ENCODE assay signal across 6 cellular contexts in genomic region chr7:100867796-100868485, GRCh38. TPM values are rescaled to one million over a fixed set of nuclear protein-coding genes. Genes with fewer than 3 reads are reported as not detected.
DNase-seq lines count a peak whose midpoint lies in the region; ATAC-seq and TF ChIP-seq lines count a peak whose summit lies in the region.

No MANE protein-coding gene starts in this region.

- H3K27me3 Mint-ChIP-seq in activated naive CD8-positive, alpha-beta T cell treated with anti-CD3 and anti-CD28 coated beads for 36 hours, result no peaks in the 10 kb centered on the region
- H3K27me3 Mint-ChIP-seq in mesothelial cell of epicardium (ENCODE audit: low read depth), result no peaks in the 10 kb centered on the region
- H3K27me3 Mint-ChIP-seq in natural killer cell treated with Interleukin-12 subunit alpha and Interleukin-12 subunit beta and Interleukin-15 and Interleukin-18, amount 100 ng/mL, for 72 hours, result peaks cover 0 to 2% of the 10 kb centered on the region in 2 donors

- no peak for ATAC-seq in natural killer cell treated with Interleukin-12 subunit alpha and Interleukin-12 subunit beta and Interleukin-15 and Interleukin-18, amount 100 ng/mL, for 72 hours

- H3K4me1 Mint-ChIP-seq in activated naive CD8-positive, alpha-beta T cell treated with anti-CD3 and anti-CD28 coated beads for 36 hours, result peaks cover 18% of the 10 kb centered on the region
- H3K4me1 Mint-ChIP-seq in mesothelial cell of epicardium, result peaks cover 12% of the 10 kb centered on the region
- peaks cover 0 to 5% of the 10 kb centered on the region in 2 donors for H3K4me1 Mint-ChIP-seq in natural killer cell treated with Interleukin-12 subunit alpha and Interleukin-12 subunit beta and Interleukin-15 and Interleukin-18, amount 100 ng/mL, for 72 hours (ENCODE audit: low read depth in 2 of 2)

- no peaks in the 10 kb centered on the region for H3K9me3 Mint-ChIP-seq in activated naive CD8-positive, alpha-beta T cell treated with anti-CD3 and anti-CD28 coated beads for 36 hours
- no peaks in the 10 kb centered on the region for H3K9me3 Mint-ChIP-seq in mesothelial cell of epicardium
- no peaks in the 10 kb centered on the region for H3K9me3 Mint-ChIP-seq in natural killer cell treated with Interleukin-12 subunit alpha and Interleukin-12 subunit beta and Interleukin-15 and Interleukin-18, amount 100 ng/mL, for 72 hours

- H3K36me3 Mint-ChIP-seq in activated naive CD8-positive, alpha-beta T cell treated with anti-CD3 and anti-CD28 coated beads for 36 hours, result peaks cover 17% of the 10 kb centered on the region
- peaks cover 16% of the 10 kb centered on the region for H3K36me3 Mint-ChIP-seq in mesothelial cell of epicardium
- no peaks in the 10 kb centered on the region for H3K36me3 Mint-ChIP-seq in natural killer cell treated with Interleukin-12 subunit alpha and Interleukin-12 subunit beta and Interleukin-15 and Interleukin-18, amount 100 ng/mL, for 72 hours

- peak overlapping the region; percentile 86 for H3K4me3 ChIP-seq in GM08714 (ENCODE audit: low read length)

- no peak for TF ChIP-seq CTCF in mesothelial cell of epicardium (IDR thresholded peaks at IDR 0.05; ENCODE audit: unreplicated experiment)

- no peak for DNase-seq in activated naive CD8-positive, alpha-beta T cell treated with anti-CD3 and anti-CD28 coated beads for 36 hours
- DNase-seq in mesothelial cell of epicardium (ENCODE audit: low spot score in 2 of 2, unreplicated experiment in 2 of 2) (no peak), MV-4-11 (lab: John Stamatoyannopoulos, UW) (no peak), NCI-H2171 (lab: John Stamatoyannopoulos, UW) (no peak)
- no peak for DNase-seq in natural killer cell treated with Interleukin-12 subunit alpha and Interleukin-12 subunit beta and Interleukin-15 and Interleukin-18, amount 100 ng/mL, for 72 hours (ENCODE audit: low spot score)

- peak overlapping the region; percentile 83 for H3K27ac Mint-ChIP-seq in activated naive CD8-positive, alpha-beta T cell treated with anti-CD3 and anti-CD28 coated beads for 36 hours
- H3K27ac Mint-ChIP-seq in mesothelial cell of epicardium, result peak overlapping the region; percentile 94
- H3K27ac Mint-ChIP-seq in natural killer cell treated with Interleukin-12 subunit alpha and Interleukin-12 subunit beta and Interleukin-15 and Interleukin-18, amount 100 ng/mL, for 72 hours, result no peak overlapping the region

- peak overlapping the region; percentile 97 for H3K4me3 Mint-ChIP-seq in activated naive CD8-positive, alpha-beta T cell treated with anti-CD3 and anti-CD28 coated beads for 36 hours
- peak overlapping the region; percentile 95 for H3K4me3 Mint-ChIP-seq in mesothelial cell of epicardium
- H3K4me3 Mint-ChIP-seq in natural killer cell treated with Interleukin-12 subunit alpha and Interleukin-12 subunit beta and Interleukin-15 and Interleukin-18, amount 100 ng/mL, for 72 hours, result no peak overlapping the region

RNA-seq across cellular contexts. Expression of gene TRIP6, which starts 0.8 kb away (rescaled TPM):
- total RNA-seq in activated naive CD8-positive, alpha-beta T cell treated with anti-CD3 and anti-CD28 coated beads for 36 hours, result 10 to 100 TPM; 44.2 to 45.1 TPM
- total RNA-seq in mesothelial cell of epicardium, result 101 to 109 TPM (median 107 TPM) in 3 replicates
- 1 to 10 TPM; 2.7 to 7.4 TPM for total RNA-seq in natural killer cell treated with Interleukin-12 subunit alpha and Interleukin-12 subunit beta and Interleukin-15 and Interleukin-18, amount 100 ng/mL, for 72 hours

RNA-seq across cellular contexts. Expression of gene SRRT, which starts 7.0 kb away (rescaled TPM):
- total RNA-seq in activated naive CD8-positive, alpha-beta T cell treated with anti-CD3 and anti-CD28 coated beads for 36 hours, result 100 to 1,000 TPM; 296 to 297 TPM
- total RNA-seq in mesothelial cell of epicardium, result 229 to 245 TPM (median 240 TPM) in 3 replicates
- total RNA-seq in natural killer cell treated with Interleukin-12 subunit alpha and Interleukin-12 subunit beta and Interleukin-15 and Interleukin-18, amount 100 ng/mL, for 72 hours, result 100 to 1,000 TPM; 212 to 391 TPM

RNA-seq across cellular contexts. Expression of gene SLC12A9, which starts 15.4 kb away (rescaled TPM):
- 10 to 100 TPM; 13.4 to 14.6 TPM for total RNA-seq in activated naive CD8-positive, alpha-beta T cell treated with anti-CD3 and anti-CD28 coated beads for 36 hours
- 30.9 to 39.1 TPM (median 37.5 TPM) in 3 replicates for total RNA-seq in mesothelial cell of epicardium
- 10 to 100 TPM; 32.7 to 38.7 TPM for total RNA-seq in natural killer cell treated with Interleukin-12 subunit alpha and Interleukin-12 subunit beta and Interleukin-15 and Interleukin-18, amount 100 ng/mL, for 72 hours

RNA-seq across cellular contexts. Expression of gene UFSP1, which starts 21.6 kb away (rescaled TPM):
- total RNA-seq in activated naive CD8-positive, alpha-beta T cell treated with anti-CD3 and anti-CD28 coated beads for 36 hours, result 1 to 10 TPM; 1.7 to 2.3 TPM
- total RNA-seq in mesothelial cell of epicardium, result 6.0 to 8.0 TPM (median 6.4 TPM) in 3 replicates
- 1 to 10 TPM; 1.8 to 6.0 TPM for total RNA-seq in natural killer cell treated with Interleukin-12 subunit alpha and Interleukin-12 subunit beta and Interleukin-15 and Interleukin-18, amount 100 ng/mL, for 72 hours

RNA-seq across cellular contexts. Expression of gene ACHE, which starts 27.7 kb away (rescaled TPM):
- total RNA-seq in activated naive CD8-positive, alpha-beta T cell treated with anti-CD3 and anti-CD28 coated beads for 36 hours, result under 1 TPM in 1 of 2 experiments, not detected in 1; 0.14 TPM
- 9.2 to 10.4 TPM (median 9.6 TPM) in 3 replicates for total RNA-seq in mesothelial cell of epicardium
- under 1 TPM; 0.64 to 0.73 TPM for total RNA-seq in natural killer cell treated with Interleukin-12 subunit alpha and Interleukin-12 subunit beta and Interleukin-15 and Interleukin-18, amount 100 ng/mL, for 72 hours

Comparison
In these comparisons a context has a peak if more than half of its experiments do, and no peak if none do; other contexts are left out.
1. H3K27ac Mint-ChIP-seq: peak in activated naive CD8-positive, alpha-beta T cell treated with anti-CD3 and anti-CD28 coated beads for 36 hours (single experiment) and mesothelial cell of epicardium (single experiment); none in natural killer cell treated with Interleukin-12 subunit alpha and Interleukin-12 subunit beta and Interleukin-15 and Interleukin-18, amount 100 ng/mL, for 72 hours (0 of 2).
2. RNA of gene TRIP6, which starts 0.8 kb away (total RNA-seq): 101 to 109 TPM in mesothelial cell of epicardium and 44.2 to 45.1 TPM in activated naive CD8-positive, alpha-beta T cell treated with anti-CD3 and anti-CD28 coated beads for 36 hours; 2.7 to 7.4 TPM in natural killer cell treated with Interleukin-12 subunit alpha and Interleukin-12 subunit beta and Interleukin-15 and Interleukin-18, amount 100 ng/mL, for 72 hours; every median in the first group is over 4 times any median in the second.